Comparison of ENCODE assay signal across 2 cellular contexts in the genomic region with DNA sequence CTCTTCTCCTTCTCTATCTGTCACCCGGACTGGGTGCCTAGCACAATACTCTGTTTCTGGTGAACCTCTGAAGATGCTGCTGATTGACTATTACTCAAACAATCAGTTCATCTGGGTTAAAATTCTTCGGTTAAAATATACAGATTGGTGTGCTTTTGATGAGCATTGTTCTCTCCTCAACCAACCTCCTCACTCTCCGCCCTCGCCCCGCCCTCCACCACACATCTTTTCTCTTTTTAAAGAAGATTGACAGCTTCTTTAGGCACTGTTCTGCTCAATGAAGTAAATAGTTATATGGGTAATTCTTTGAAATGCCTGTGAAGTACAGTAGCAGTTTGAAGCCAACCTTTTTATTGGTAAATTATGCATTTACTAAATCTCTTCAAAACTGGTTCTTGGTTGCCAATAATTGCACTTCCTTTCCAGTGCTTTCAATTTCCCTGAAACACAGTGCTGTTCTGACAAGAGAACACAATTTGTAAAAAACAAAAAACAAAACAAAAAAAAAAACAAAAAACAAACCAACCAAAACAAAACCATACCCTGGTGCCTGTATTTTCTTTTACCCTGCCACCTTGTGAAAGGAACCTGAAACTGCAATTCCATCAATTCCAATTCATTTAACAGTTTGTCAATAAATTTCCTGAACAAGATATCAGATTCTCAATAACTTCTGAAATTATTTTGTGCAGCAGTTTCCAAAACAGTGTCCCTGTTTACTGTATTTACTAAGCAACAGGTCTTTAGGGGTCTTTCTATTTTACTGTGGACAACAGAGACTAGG.
TF ChIP-seq lines count a peak whose summit lies in the region.

No MANE protein-coding gene starts in this region.

TF ChIP-seq in SK-N-SH, 30 proteins besides CTCF, POLR2A, EP300 and RAD21 (continued from another document):
- TF ChIP-seq, protein P1, sequence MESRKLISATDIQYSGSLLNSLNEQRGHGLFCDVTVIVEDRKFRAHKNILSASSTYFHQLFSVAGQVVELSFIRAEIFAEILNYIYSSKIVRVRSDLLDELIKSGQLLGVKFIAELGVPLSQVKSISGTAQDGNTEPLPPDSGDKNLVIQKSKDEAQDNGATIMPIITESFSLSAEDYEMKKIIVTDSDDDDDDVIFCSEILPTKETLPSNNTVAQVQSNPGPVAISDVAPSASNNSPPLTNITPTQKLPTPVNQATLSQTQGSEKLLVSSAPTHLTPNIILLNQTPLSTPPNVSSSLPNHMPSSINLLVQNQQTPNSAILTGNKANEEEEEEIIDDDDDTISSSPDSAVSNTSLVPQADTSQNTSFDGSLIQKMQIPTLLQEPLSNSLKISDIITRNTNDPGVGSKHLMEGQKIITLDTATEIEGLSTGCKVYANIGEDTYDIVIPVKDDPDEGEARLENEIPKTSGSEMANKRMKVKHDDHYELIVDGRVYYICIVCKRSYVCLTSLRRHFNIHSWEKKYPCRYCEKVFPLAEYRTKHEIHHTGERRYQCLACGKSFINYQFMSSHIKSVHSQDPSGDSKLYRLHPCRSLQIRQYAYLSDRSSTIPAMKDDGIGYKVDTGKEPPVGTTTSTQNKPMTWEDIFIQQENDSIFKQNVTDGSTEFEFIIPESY (IDR thresholded peaks at IDR 0.05; ENCODE audit: borderline replicate concordance, low read depth) = no peak
- TF ChIP-seq SIN3A (IDR thresholded peaks at IDR 0.05; ENCODE audit: borderline replicate concordance, low read depth, low read length) = no peak

TF ChIP-seq in SK-N-SH treated with all-trans-retinoic acid at 6 μM for 48 hours, 23 proteins besides CTCF, POLR2A, EP300 and RAD21 (continued from another document):
- TF ChIP-seq, protein P2, sequence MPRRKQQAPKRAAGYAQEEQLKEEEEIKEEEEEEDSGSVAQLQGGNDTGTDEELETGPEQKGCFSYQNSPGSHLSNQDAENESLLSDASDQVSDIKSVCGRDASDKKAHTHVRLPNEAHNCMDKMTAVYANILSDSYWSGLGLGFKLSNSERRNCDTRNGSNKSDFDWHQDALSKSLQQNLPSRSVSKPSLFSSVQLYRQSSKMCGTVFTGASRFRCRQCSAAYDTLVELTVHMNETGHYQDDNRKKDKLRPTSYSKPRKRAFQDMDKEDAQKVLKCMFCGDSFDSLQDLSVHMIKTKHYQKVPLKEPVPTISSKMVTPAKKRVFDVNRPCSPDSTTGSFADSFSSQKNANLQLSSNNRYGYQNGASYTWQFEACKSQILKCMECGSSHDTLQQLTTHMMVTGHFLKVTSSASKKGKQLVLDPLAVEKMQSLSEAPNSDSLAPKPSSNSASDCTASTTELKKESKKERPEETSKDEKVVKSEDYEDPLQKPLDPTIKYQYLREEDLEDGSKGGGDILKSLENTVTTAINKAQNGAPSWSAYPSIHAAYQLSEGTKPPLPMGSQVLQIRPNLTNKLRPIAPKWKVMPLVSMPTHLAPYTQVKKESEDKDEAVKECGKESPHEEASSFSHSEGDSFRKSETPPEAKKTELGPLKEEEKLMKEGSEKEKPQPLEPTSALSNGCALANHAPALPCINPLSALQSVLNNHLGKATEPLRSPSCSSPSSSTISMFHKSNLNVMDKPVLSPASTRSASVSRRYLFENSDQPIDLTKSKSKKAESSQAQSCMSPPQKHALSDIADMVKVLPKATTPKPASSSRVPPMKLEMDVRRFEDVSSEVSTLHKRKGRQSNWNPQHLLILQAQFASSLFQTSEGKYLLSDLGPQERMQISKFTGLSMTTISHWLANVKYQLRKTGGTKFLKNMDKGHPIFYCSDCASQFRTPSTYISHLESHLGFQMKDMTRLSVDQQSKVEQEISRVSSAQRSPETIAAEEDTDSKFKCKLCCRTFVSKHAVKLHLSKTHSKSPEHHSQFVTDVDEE (CRISPR knock-in tag; IDR thresholded peaks at IDR 0.05) = no peak
- TF ChIP-seq ZNF8 (CRISPR knock-in tag; IDR thresholded peaks at IDR 0.05) = no peak
- TF ChIP-seq, protein P3, sequence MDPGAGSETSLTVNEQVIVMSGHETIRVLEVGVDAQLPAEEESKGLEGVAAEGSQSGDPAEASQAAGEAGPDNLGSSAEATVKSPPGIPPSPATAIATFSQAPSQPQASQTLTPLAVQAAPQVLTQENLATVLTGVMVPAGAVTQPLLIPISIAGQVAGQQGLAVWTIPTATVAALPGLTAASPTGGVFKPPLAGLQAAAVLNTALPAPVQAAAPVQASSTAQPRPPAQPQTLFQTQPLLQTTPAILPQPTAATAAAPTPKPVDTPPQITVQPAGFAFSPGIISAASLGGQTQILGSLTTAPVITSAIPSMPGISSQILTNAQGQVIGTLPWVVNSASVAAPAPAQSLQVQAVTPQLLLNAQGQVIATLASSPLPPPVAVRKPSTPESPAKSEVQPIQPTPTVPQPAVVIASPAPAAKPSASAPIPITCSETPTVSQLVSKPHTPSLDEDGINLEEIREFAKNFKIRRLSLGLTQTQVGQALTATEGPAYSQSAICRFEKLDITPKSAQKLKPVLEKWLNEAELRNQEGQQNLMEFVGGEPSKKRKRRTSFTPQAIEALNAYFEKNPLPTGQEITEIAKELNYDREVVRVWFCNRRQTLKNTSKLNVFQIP (CRISPR knock-in tag; IDR thresholded peaks at IDR 0.05; ENCODE audit: borderline replicate concordance, low read depth) = no peak
- TF ChIP-seq ARNTL (CRISPR knock-in tag; IDR thresholded peaks at IDR 0.05; ENCODE audit: borderline replicate concordance, low read depth) = no peak
- TF ChIP-seq TCF4 (CRISPR knock-in tag; IDR thresholded peaks at IDR 0.05; ENCODE audit: borderline replicate concordance) = no peak
- TF ChIP-seq ISL1 (CRISPR knock-in tag; IDR thresholded peaks at IDR 0.05) = no peak
- TF ChIP-seq, protein P4, sequence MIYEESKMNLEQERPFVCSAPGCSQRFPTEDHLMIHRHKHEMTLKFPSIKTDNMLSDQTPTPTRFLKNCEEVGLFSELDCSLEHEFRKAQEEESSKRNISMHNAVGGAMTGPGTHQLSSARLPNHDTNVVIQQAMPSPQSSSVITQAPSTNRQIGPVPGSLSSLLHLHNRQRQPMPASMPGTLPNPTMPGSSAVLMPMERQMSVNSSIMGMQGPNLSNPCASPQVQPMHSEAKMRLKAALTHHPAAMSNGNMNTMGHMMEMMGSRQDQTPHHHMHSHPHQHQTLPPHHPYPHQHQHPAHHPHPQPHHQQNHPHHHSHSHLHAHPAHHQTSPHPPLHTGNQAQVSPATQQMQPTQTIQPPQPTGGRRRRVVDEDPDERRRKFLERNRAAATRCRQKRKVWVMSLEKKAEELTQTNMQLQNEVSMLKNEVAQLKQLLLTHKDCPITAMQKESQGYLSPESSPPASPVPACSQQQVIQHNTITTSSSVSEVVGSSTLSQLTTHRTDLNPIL (CRISPR knock-in tag; IDR thresholded peaks at IDR 0.05; ENCODE audit: low read depth) = no peak
- TF ChIP-seq ESRRG (CRISPR knock-in tag; IDR thresholded peaks at IDR 0.05) = no peak
- TF ChIP-seq RARB (CRISPR knock-in tag; IDR thresholded peaks at IDR 0.05) = no peak
- no peak for TF ChIP-seq OSR1 (CRISPR knock-in tag; IDR thresholded peaks at IDR 0.05)
- TF ChIP-seq GLIS3 (CRISPR knock-in tag; IDR thresholded peaks at IDR 0.05) = no peak
- no peak for TF ChIP-seq ZFP30 (CRISPR knock-in tag; IDR thresholded peaks at IDR 0.05)
